ENCODE assay signal across 2 cellular contexts in the genomic region with DNA sequence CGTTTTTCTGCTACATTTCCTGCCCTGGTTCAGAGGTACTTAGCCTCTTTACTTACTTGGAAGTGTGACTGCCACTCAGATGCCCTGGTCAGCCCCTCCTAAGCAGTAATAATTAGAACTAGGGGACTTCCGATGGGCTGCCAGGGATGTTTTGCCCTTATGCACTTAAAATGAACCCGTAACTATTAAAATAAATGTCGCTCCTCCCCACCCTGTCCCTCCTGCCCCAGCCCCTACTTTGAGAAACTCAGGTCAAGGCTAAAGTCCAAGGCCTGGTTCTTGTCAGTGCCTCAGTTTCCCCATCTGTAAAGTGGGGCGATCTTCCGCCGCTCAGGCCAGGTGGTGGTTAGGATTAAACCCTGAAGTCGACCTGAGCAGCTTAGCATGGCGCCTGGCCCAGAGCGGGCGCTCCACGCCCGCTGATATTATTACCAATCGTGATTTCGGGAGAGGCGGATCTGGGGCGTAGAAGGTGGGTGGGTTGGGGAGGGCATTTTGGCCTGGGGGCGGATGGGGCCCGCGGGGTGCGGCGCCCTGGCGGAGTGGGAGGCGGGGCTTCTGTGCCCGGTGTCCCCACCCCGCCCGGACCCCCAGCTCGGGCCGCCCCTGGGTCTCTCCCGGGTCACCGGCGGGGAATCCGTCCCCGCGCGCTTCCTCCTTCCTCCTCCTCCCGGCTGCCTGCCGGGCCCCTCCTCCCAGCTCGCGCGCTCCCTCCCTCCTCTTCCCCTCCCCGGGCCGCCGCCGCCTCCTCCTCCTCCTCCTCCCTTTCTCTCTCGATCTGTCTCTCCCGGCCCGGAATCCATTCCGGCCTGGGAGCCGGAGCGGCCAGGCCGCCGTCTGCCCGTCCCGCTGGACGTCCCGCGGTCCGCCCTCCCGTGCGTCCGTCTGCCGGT.
TF ChIP-seq lines count a peak whose summit lies in the region.

A gene (plus strand): TSS at position 802 of the 893 bp plus-strand sequence. CDS start 38,014 bp downstream, outside the sequence.

TF ChIP-seq in IMR-90, 13 proteins besides CTCF, POLR2A, EP300 and RAD21 (continued from another document):
- TF ChIP-seq, protein P1, sequence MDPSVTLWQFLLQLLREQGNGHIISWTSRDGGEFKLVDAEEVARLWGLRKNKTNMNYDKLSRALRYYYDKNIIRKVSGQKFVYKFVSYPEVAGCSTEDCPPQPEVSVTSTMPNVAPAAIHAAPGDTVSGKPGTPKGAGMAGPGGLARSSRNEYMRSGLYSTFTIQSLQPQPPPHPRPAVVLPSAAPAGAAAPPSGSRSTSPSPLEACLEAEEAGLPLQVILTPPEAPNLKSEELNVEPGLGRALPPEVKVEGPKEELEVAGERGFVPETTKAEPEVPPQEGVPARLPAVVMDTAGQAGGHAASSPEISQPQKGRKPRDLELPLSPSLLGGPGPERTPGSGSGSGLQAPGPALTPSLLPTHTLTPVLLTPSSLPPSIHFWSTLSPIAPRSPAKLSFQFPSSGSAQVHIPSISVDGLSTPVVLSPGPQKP (IDR thresholded peaks at IDR 0.05; ENCODE audit: borderline replicate concordance, low read depth, low read length) = no peak
- no peak for TF ChIP-seq RFX5 (IDR thresholded peaks at IDR 0.05; ENCODE audit: low read depth, low read length)
- no peak for TF ChIP-seq MAFK (IDR thresholded peaks at IDR 0.05; ENCODE audit: low read depth, low read length)
- TF ChIP-seq, protein P2, sequence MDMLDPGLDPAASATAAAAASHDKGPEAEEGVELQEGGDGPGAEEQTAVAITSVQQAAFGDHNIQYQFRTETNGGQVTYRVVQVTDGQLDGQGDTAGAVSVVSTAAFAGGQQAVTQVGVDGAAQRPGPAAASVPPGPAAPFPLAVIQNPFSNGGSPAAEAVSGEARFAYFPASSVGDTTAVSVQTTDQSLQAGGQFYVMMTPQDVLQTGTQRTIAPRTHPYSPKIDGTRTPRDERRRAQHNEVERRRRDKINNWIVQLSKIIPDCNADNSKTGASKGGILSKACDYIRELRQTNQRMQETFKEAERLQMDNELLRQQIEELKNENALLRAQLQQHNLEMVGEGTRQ (IDR thresholded peaks at IDR 0.05; ENCODE audit: low read depth, low read length) = no peak
- TF ChIP-seq BHLHE40 (IDR thresholded peaks at IDR 0.05; ENCODE audit: low read depth, low read length) = no peak

TF ChIP-seq in SK-N-SH treated with all-trans-retinoic acid at 6 μM for 48 hours, 23 proteins besides CTCF, POLR2A, EP300 and RAD21 (continued from another document):
- TF ChIP-seq, protein P3, sequence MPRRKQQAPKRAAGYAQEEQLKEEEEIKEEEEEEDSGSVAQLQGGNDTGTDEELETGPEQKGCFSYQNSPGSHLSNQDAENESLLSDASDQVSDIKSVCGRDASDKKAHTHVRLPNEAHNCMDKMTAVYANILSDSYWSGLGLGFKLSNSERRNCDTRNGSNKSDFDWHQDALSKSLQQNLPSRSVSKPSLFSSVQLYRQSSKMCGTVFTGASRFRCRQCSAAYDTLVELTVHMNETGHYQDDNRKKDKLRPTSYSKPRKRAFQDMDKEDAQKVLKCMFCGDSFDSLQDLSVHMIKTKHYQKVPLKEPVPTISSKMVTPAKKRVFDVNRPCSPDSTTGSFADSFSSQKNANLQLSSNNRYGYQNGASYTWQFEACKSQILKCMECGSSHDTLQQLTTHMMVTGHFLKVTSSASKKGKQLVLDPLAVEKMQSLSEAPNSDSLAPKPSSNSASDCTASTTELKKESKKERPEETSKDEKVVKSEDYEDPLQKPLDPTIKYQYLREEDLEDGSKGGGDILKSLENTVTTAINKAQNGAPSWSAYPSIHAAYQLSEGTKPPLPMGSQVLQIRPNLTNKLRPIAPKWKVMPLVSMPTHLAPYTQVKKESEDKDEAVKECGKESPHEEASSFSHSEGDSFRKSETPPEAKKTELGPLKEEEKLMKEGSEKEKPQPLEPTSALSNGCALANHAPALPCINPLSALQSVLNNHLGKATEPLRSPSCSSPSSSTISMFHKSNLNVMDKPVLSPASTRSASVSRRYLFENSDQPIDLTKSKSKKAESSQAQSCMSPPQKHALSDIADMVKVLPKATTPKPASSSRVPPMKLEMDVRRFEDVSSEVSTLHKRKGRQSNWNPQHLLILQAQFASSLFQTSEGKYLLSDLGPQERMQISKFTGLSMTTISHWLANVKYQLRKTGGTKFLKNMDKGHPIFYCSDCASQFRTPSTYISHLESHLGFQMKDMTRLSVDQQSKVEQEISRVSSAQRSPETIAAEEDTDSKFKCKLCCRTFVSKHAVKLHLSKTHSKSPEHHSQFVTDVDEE (CRISPR knock-in tag; IDR thresholded peaks at IDR 0.05) = no peak
- TF ChIP-seq ESRRG (CRISPR knock-in tag; IDR thresholded peaks at IDR 0.05) (no peak), ARNTL (CRISPR knock-in tag; IDR thresholded peaks at IDR 0.05; ENCODE audit: borderline replicate concordance, low read depth) (no peak), TOX (CRISPR knock-in tag; IDR thresholded peaks at IDR 0.05; ENCODE audit: borderline replicate concordance) (no peak), OSR1 (CRISPR knock-in tag; IDR thresholded peaks at IDR 0.05) (no peak), ZFP30 (CRISPR knock-in tag; IDR thresholded peaks at IDR 0.05) (no peak), TCF4 (CRISPR knock-in tag; IDR thresholded peaks at IDR 0.05; ENCODE audit: borderline replicate concordance) (no peak)
TF ChIP-seq in SK-N-SH treated with all-trans-retinoic acid at 6 μM for 48 hours: peak in this region for 0.
